Comparison of ENCODE assay signal across 8 cellular contexts in genomic region chr14:106153362-106153955, GRCh38.
DNase-seq lines count a peak whose midpoint lies in the region; ATAC-seq, FAIRE-seq and TF ChIP-seq lines count a peak whose summit lies in the region.
"Not testable (repeated sequence)": the region's sequence is repeated elsewhere in the genome, so short reads cannot be mapped to it uniquely, and the experiment has no call there.

No MANE protein-coding gene starts in this region.

- H3K4me3 Mint-ChIP-seq in CD4-positive, alpha-beta memory T cell: peak overlapping the region in 4 of 8 donors; percentile 3 to 74 (median 48)
- H3K4me3 Mint-ChIP-seq in stimulated activated memory B cell treated with anti-CD40 and anti-IgM and Interleukin-4, amounts not matched to agents 10 μg/mL and 1 μg/mL and 100 μg/mL, for 72 hours: peak overlapping the region; percentile 73

- POLR2A ChIA-PET in CD4-positive, alpha-beta memory T cell (lab: Charles Lee; ENCODE audit: partially characterized antibody); GM12878 (lab: Charles Lee): not testable (repeated sequence)

- H3K4me3 ChIP-seq in CD4-positive, alpha-beta memory T cell (ENCODE audit: low read length in 2 of 2); NT2/D1 (ENCODE audit: insufficient read length, low read depth); GM12878; heart right ventricle; parathyroid adenoma (ENCODE audit: low read depth, low read length): not testable (repeated sequence)

- H3K36me3 ChIP-seq in CD4-positive, alpha-beta memory T cell (ENCODE audit: insufficient read depth, low read length); NT2/D1 (ENCODE audit: insufficient read depth, insufficient read length, low read length); GM12878 (ENCODE audit: control insufficient read depth in 2 of 2, insufficient read depth in 2 of 2, low read length in 1 of 2); heart right ventricle; parathyroid adenoma (ENCODE audit: control insufficient read depth, insufficient read depth, low read length): not testable (repeated sequence)

- not testable (repeated sequence) for H3K36me3 Mint-ChIP-seq in CD4-positive, alpha-beta memory T cell; stimulated activated memory B cell treated with anti-CD40 and anti-IgM and Interleukin-4, amounts not matched to agents 10 μg/mL and 1 μg/mL and 100 μg/mL, for 72 hours

- not testable (repeated sequence) for BruUV-seq in GM12878 (replicated peaks; lab: Mats Ljungman, UMichigan)

- H3K4me1 ChIP-seq in CD4-positive, alpha-beta memory T cell (ENCODE audit: insufficient read depth, low read length); NT2/D1 (ENCODE audit: insufficient read depth, insufficient read length); GM12878 (ENCODE audit: control insufficient read depth, insufficient read depth, low read length); heart right ventricle; parathyroid adenoma: not testable (repeated sequence)

- not testable (repeated sequence) for ATAC-seq in GM12878; heart right ventricle; stimulated activated memory B cell treated with anti-CD40 and anti-IgM and Interleukin-4, amounts not matched to agents 10 μg/mL and 1 μg/mL and 100 μg/mL, for 72 hours

- not testable (repeated sequence) for H3K79me2 ChIP-seq in GM12878 (ENCODE audit: control insufficient read depth, insufficient read depth, low read length); parathyroid adenoma

- not testable (repeated sequence) for TF ChIP-seq POLR2A in GM12878 (IDR thresholded peaks at IDR 0.05; ENCODE audit: low read depth, low read length)

- not testable (repeated sequence) for H3K9ac ChIP-seq in NT2/D1 (ENCODE audit: insufficient read length, low read depth); GM12878 (ENCODE audit: control insufficient read depth, insufficient read depth, low read length); parathyroid adenoma

- FAIRE-seq in GM12878 (lab: Jason Lieb, UNC): not testable (repeated sequence)

- H3K27ac Mint-ChIP-seq in CD4-positive, alpha-beta memory T cell: peak overlapping the region in 3 of 7 donors; percentile 23 to 63 (median 25)
- not testable (repeated sequence) for H3K27ac Mint-ChIP-seq in stimulated activated memory B cell treated with anti-CD40 and anti-IgM and Interleukin-4, amounts not matched to agents 10 μg/mL and 1 μg/mL and 100 μg/mL, for 72 hours

- H3K9me3 Mint-ChIP-seq in CD4-positive, alpha-beta memory T cell; stimulated activated memory B cell treated with anti-CD40 and anti-IgM and Interleukin-4, amounts not matched to agents 10 μg/mL and 1 μg/mL and 100 μg/mL, for 72 hours: not testable (repeated sequence)

- SMC1A ChIA-PET in GM12878 (lab: Charles Lee; ENCODE audit: uncharacterized antibody, unreplicated experiment): not testable (repeated sequence)

- H3K27ac ChIP-seq in CD4-positive, alpha-beta memory T cell (ENCODE audit: low read depth, low read length); GM12878 (ENCODE audit: control insufficient read depth, insufficient read depth); heart right ventricle; parathyroid adenoma: not testable (repeated sequence)

- not testable (repeated sequence) for H4K20me1 ChIP-seq in GM12878 (ENCODE audit: control insufficient read depth, insufficient read depth)

- intact Hi-C loops in CD4-positive, alpha-beta memory T cell (cut with micrococcal nuclease): loop anchor here (5.0 kb wide), 1 partner anchor 34 kb away; no protein-coding TSS in a partner anchor
- intact Hi-C loops in GM12878 (cut with micrococcal nuclease; ENCODE audit: unreplicated experiment); heart right ventricle (cut with DNase I): not testable (repeated sequence)

- not testable (repeated sequence) for H3K27me3 ChIP-seq in CD4-positive, alpha-beta memory T cell (ENCODE audit: insufficient read depth, low read length); NT2/D1 (ENCODE audit: insufficient read depth, insufficient read length); GM12878 (replicated peaks in 1 of 2; ENCODE audit: control insufficient read depth in 2 of 2, insufficient read depth in 2 of 2, low read length in 1 of 2); parathyroid adenoma (ENCODE audit: control insufficient read depth, insufficient read depth, low read length)
- peaks cover 0 to 33% (median 10%) of the 10 kb centered on the region in 7 donors for H3K27me3 ChIP-seq in heart right ventricle

- DNase-seq in CD4-positive, alpha-beta memory T cell: peak; percentile 57 to 71 (median 63)
- DNase-seq in KG1 (lab: John Stamatoyannopoulos, UW) (peak; percentile 24), NT2/D1 (ENCODE audit: low read depth, low spot score) (peak; percentile 44), heart right ventricle (peak; percentile 59 to 81)
- DNase-seq in activated CD4-positive, alpha-beta T cell treated with anti-CD3 and anti-CD28 coated beads, Interleukin-2, amount 50 U/mL, for 1 hour: peak; percentile 78
- not testable (repeated sequence) for DNase-seq in GM12878 (ENCODE audit: low read depth, low spot score)

- not testable (repeated sequence) for H3K9me3 ChIP-seq in CD4-positive, alpha-beta memory T cell (ENCODE audit: control insufficient read depth in 1 of 2, low read length in 2 of 2); NT2/D1 (ENCODE audit: insufficient read depth, low read length); GM12878 (replicated peaks; ENCODE audit: control insufficient read depth, insufficient read depth, low read length); heart right ventricle; parathyroid adenoma (ENCODE audit: control insufficient read depth, low read length)

- not testable (repeated sequence) for H3K4me2 ChIP-seq in GM12878 (ENCODE audit: control insufficient read depth, insufficient read depth); parathyroid adenoma (ENCODE audit: low read length)

- RAD21 ChIA-PET in GM12878 (lab: Charles Lee; ENCODE audit: unreplicated experiment): interaction anchor here (0.6 kb wide), 1 partner anchor 10 kb away, joined by 3 read pairs; no protein-coding TSS in a partner anchor

- in situ Hi-C loops in GM12878 (cut with MboI): not testable (repeated sequence)

- TF ChIP-seq EP300 in GM12878 (IDR thresholded peaks at IDR 0.05; ENCODE audit: borderline replicate concordance in 1 of 2, control insufficient read depth in 1 of 2, low read depth in 2 of 2, low read length in 2 of 2): not testable (repeated sequence)

- TF ChIP-seq RAD21 in GM12878 (IDR thresholded peaks at IDR 0.05; ENCODE audit: insufficient read depth, low read depth, low read length): peak; percentile 20; the same call in 1 of the 2 replicates

- not testable (repeated sequence) for H3K4me1 Mint-ChIP-seq in CD4-positive, alpha-beta memory T cell; stimulated activated memory B cell treated with anti-CD40 and anti-IgM and Interleukin-4, amounts not matched to agents 10 μg/mL and 1 μg/mL and 100 μg/mL, for 72 hours

- H2AFZ ChIP-seq in GM12878 (ENCODE audit: control insufficient read depth, low read depth, low read length); parathyroid adenoma: not testable (repeated sequence)

- H3K27me3 Mint-ChIP-seq in CD4-positive, alpha-beta memory T cell; stimulated activated memory B cell treated with anti-CD40 and anti-IgM and Interleukin-4, amounts not matched to agents 10 μg/mL and 1 μg/mL and 100 μg/mL, for 72 hours: not testable (repeated sequence)

- WGBS in GM12878 (ENCODE audit: insufficient coverage, insufficient replicate concordance, low lambda C conversion rate, missing lambda C conversion rate): 6% methylated on average over 17 of the region's 17 CpGs
- 22 to 26% methylated on average over 17 of the region's 17 CpGs for WGBS in heart right ventricle, 2 donors

- CTCF ChIA-PET in CD4-positive, alpha-beta memory T cell (lab: Charles Lee; ENCODE audit: partially characterized antibody): interaction anchor here (0.7 to 4.0 kb wide), 8 partner anchors 10 to 315 kb away, joined by 3 to 20 read pairs (median 7); no protein-coding TSS in a partner anchor
- CTCF ChIA-PET in GM12878 (lab: Yijun Ruan, JAX): interaction anchor here (0.8 to 1.3 kb wide), 3 partner anchors 12 to 25 kb away, joined by 3 to 4 read pairs (median 4); no protein-coding TSS in a partner anchor

- peak; percentile 42 to 59 (median 50); a peak in 4 of 6 replicates for TF ChIP-seq CTCF in GM12878 (IDR thresholded peaks at IDR 0.05 in 2 of 3, conservative IDR thresholded peaks at IDR 0.05 in 1 of 3; ENCODE audit: control insufficient read depth in 2 of 3, extremely low read depth in 1 of 3, insufficient read depth in 1 of 3, low read depth in 3 of 3, low read length in 3 of 3)
- TF ChIP-seq CTCF in heart right ventricle (IDR thresholded peaks at IDR 0.05): peak; percentile 78 to 100 (median 93)
- TF ChIP-seq CTCF in parathyroid adenoma (IDR thresholded peaks at IDR 0.05): peak; percentile 75
